ENCODE assay signal across 13 cellular contexts in the genomic region with DNA sequence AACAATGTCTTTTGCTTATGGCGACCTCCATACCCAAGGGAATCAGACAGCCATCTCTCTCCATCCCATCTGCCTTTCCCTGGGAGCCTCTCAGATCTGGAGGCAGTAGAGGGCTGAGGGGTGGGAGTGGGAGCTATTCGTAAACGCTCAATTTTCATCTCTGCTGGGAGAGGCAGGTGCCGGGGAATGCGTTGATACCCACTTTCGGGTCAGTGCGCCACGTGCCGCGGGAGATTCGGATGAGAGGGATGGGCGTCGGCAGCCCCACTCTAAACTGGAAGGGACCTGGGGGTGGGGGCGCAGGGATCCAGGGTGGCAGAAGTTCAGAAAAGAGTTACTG. TPM values are rescaled to one million over a fixed set of nuclear protein-coding genes. Genes with fewer than 3 reads are reported as not detected.
DNase-seq lines count a peak whose midpoint lies in the region; ATAC-seq and TF ChIP-seq lines count a peak whose summit lies in the region.
"Had no signal": no experiment of that assay in that cellular context is flagged by ENCODE, and none has a peak within 500 bp of the region (broad histone marks: within the 10 kb centered on the region; RNA-seq: fewer than 3 reads in every experiment).

No MANE protein-coding gene starts in this region.

- H3K27me3 Mint-ChIP-seq in activated naive CD8-positive, alpha-beta T cell: peaks cover 37% of the 10 kb centered on the region
- peaks cover 58% of the 10 kb centered on the region for H3K27me3 Mint-ChIP-seq in activated naive CD8-positive, alpha-beta T cell treated with anti-CD3 and anti-CD28 coated beads, Interleukin-2, amount 50 U/mL, for 24 hours
- peaks cover 75% of the 10 kb centered on the region for H3K27me3 Mint-ChIP-seq in mesothelial cell of epicardium (ENCODE audit: low read depth)

- H3K27ac ChIP-seq in angular gyrus (ENCODE audit: low read depth, low read length): peak overlapping the region; percentile 35
- H3K27ac ChIP-seq in tibial artery: peak overlapping the region; percentile 41 to 52
- H3K27ac ChIP-seq: KMS-11 had no signal

- H3K4me1 Mint-ChIP-seq in activated naive CD8-positive, alpha-beta T cell (ENCODE audit: low read depth): peaks cover 13% of the 10 kb centered on the region
- peaks cover 7% of the 10 kb centered on the region for H3K4me1 Mint-ChIP-seq in activated naive CD8-positive, alpha-beta T cell treated with anti-CD3 and anti-CD28 coated beads, Interleukin-2, amount 50 U/mL, for 24 hours
- peaks cover 22% of the 10 kb centered on the region for H3K4me1 Mint-ChIP-seq in mesothelial cell of epicardium

- intact Hi-C loops in tibial artery (cut with DNase I; ENCODE audit: low total_unique reads): loop anchor here (5.0 kb wide), 2 partner anchors 35 to 215 kb away; no protein-coding TSS in a partner anchor

- no peaks in the 10 kb centered on the region for H3K36me3 ChIP-seq in tibial artery
- H3K36me3 ChIP-seq: BE2C had no signal

- ATAC-seq in activated naive CD8-positive, alpha-beta T cell treated with anti-CD3 and anti-CD28 coated beads, Interleukin-2, amount 50 U/mL, for 24 hours: no peak
- ATAC-seq in HG02840 (IDR thresholded peaks at IDR 0.05; ENCODE audit: low FRiP score, unreplicated experiment) (no peak), GM19397 (IDR thresholded peaks at IDR 0.05; ENCODE audit: unreplicated experiment) (no peak)

- no peak for TF ChIP-seq CTCF in mesothelial cell of epicardium (IDR thresholded peaks at IDR 0.05; ENCODE audit: unreplicated experiment)
- no peak for TF ChIP-seq CTCF in tibial artery (IDR thresholded peaks at IDR 0.05)

- no peaks in the 10 kb centered on the region for H3K9me3 Mint-ChIP-seq in activated naive CD8-positive, alpha-beta T cell (ENCODE audit: low read depth)
- H3K9me3 Mint-ChIP-seq in activated naive CD8-positive, alpha-beta T cell treated with anti-CD3 and anti-CD28 coated beads, Interleukin-2, amount 50 U/mL, for 24 hours: no peaks in the 10 kb centered on the region
- no peaks in the 10 kb centered on the region for H3K9me3 Mint-ChIP-seq in mesothelial cell of epicardium

- no peaks in the 10 kb centered on the region for H3K9me3 ChIP-seq in tibial artery
- H3K9me3 ChIP-seq: BE2C had no signal

- H3K27ac Mint-ChIP-seq in activated naive CD8-positive, alpha-beta T cell: no peak overlapping the region
- no peak overlapping the region for H3K27ac Mint-ChIP-seq in activated naive CD8-positive, alpha-beta T cell treated with anti-CD3 and anti-CD28 coated beads, Interleukin-2, amount 50 U/mL, for 24 hours
- no peak overlapping the region for H3K27ac Mint-ChIP-seq in mesothelial cell of epicardium

- H3K36me3 Mint-ChIP-seq in activated naive CD8-positive, alpha-beta T cell: no peaks in the 10 kb centered on the region
- H3K36me3 Mint-ChIP-seq in activated naive CD8-positive, alpha-beta T cell treated with anti-CD3 and anti-CD28 coated beads, Interleukin-2, amount 50 U/mL, for 24 hours (ENCODE audit: low read depth): no peaks in the 10 kb centered on the region
- H3K36me3 Mint-ChIP-seq in mesothelial cell of epicardium: peaks cover 1% of the 10 kb centered on the region

- H3K4me3 ChIP-seq in tibial artery: peak overlapping the region; percentile 52 to 69

- peaks cover 0 to 37% (median 20%) of the 10 kb centered on the region in 4 donors for H3K4me1 ChIP-seq in tibial artery
- H3K4me1 ChIP-seq: BE2C had no signal

- no peak for DNase-seq in activated naive CD8-positive, alpha-beta T cell treated with anti-CD3 and anti-CD28 coated beads, Interleukin-2, amount 50 U/mL, for 24 hours
- DNase-seq in mesothelial cell of epicardium (ENCODE audit: low spot score in 2 of 2, unreplicated experiment in 2 of 2) (no peak), tibial artery (no peak), DMS114 treated with DMSO at 0.1 percent for 48 hours (lab: John Stamatoyannopoulos, UW; ENCODE audit: unreplicated experiment) (no peak)
- DNase-seq: activated naive CD4-positive, alpha-beta T cell treated with anti-CD3 and anti-CD28 coated beads, Interleukin-2, amount 50 U/mL, for 16 hours; BE2C; effector CD4-positive, alpha-beta T cell; stimulated activated naive CD4-positive, alpha-beta T cell had no signal

- peaks cover 0 to 3% of the 10 kb centered on the region in 2 donors for H3K27me3 ChIP-seq in tibial artery

- peak overlapping the region; percentile 67 for H3K4me3 Mint-ChIP-seq in activated naive CD8-positive, alpha-beta T cell
- no peak overlapping the region for H3K4me3 Mint-ChIP-seq in activated naive CD8-positive, alpha-beta T cell treated with anti-CD3 and anti-CD28 coated beads, Interleukin-2, amount 50 U/mL, for 24 hours
- H3K4me3 Mint-ChIP-seq in mesothelial cell of epicardium: peak overlapping the region; percentile 63

RNA-seq across cellular contexts. Expression of gene ADAMTS8, which starts 1.4 kb away (rescaled TPM):
- 0.70 to 1.3 TPM (median 0.96 TPM) in 3 replicates for total RNA-seq in mesothelial cell of epicardium

RNA-seq across cellular contexts. Expression of gene ADAMTS15, which starts 21.4 kb away (rescaled TPM):
- 8.1 to 9.9 TPM (median 9.4 TPM) in 3 replicates for total RNA-seq in mesothelial cell of epicardium
